23 cellular contexts compared by ENCODE assay signal in the genomic region with DNA sequence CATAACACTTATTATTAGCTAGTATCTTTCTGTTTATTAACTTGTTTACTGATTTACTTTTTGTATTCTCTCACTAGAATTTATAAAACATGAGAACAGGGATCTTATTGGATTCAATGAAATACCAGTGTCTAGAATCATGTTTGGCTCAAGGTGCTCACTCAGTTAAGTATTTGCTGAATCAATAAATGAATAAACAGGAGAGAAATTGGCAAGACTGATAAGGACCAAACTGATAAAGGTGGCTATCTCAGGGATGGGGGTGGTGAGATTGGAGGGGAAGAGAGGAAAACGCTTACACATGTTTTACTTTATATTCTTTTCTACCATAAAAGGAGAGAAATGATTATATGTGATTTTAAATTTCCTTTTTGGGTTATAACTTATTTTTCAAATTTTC.
"Had no signal": no experiment of that assay in that cellular context is flagged by ENCODE, and none has a peak within 500 bp of the region (broad histone marks: within the 10 kb centered on the region; RNA-seq: fewer than 3 reads in every experiment).

No MANE protein-coding gene starts in this region.

- H3K4me1 ChIP-seq: colonic mucosa, esophagus muscularis mucosa, esophagus squamous epithelium, foreskin keratinocyte, gastrocnemius medialis, gastroesophageal sphincter, heart left ventricle, heart right ventricle had no signal

- ATAC-seq: effector memory CD8-positive, alpha-beta T cell; foreskin keratinocyte; gastrocnemius medialis; gastroesophageal sphincter; heart left ventricle; heart right ventricle had no signal

- H3K27me3 ChIP-seq: colonic mucosa, esophagus squamous epithelium, foreskin keratinocyte, gastrocnemius medialis, gastroesophageal sphincter, heart left ventricle, heart right ventricle had no signal

- H3K9me3 ChIP-seq: colonic mucosa, esophagus muscularis mucosa, esophagus squamous epithelium, gastrocnemius medialis, gastroesophageal sphincter, heart left ventricle, heart right ventricle had no signal

- H3K4me3 Mint-ChIP-seq: dendritic cell treated with granulocyte-macrophage colony-stimulating factor and Interleukin-4, amounts not matched to agents 40 ng/mL and 50 ng/mL, for 4 days; effector memory CD8-positive, alpha-beta T cell; endodermal cell had no signal

- H3K9me3 Mint-ChIP-seq: dendritic cell treated with granulocyte-macrophage colony-stimulating factor and Interleukin-4, amounts not matched to agents 40 ng/mL and 50 ng/mL, for 4 days; effector memory CD8-positive, alpha-beta T cell; endodermal cell had no signal

- H3K27ac Mint-ChIP-seq: dendritic cell treated with granulocyte-macrophage colony-stimulating factor and Interleukin-4, amounts not matched to agents 40 ng/mL and 50 ng/mL, for 4 days; effector memory CD8-positive, alpha-beta T cell; endodermal cell had no signal

- H3K27ac ChIP-seq: colonic mucosa, coronary artery, dorsolateral prefrontal cortex, epithelial cell of prostate, esophagus muscularis mucosa, esophagus squamous epithelium, foreskin keratinocyte, gastrocnemius medialis, gastroesophageal sphincter, heart left ventricle, heart right ventricle had no signal

- H3K4me3 ChIP-seq: colonic mucosa, coronary artery, dorsolateral prefrontal cortex, esophagus muscularis mucosa, esophagus squamous epithelium, gastrocnemius medialis, gastroesophageal sphincter, heart left ventricle, heart right ventricle had no signal

- DNase-seq: colonic mucosa; cortex of kidney; dermis blood vessel endothelial cell; dorsolateral prefrontal cortex; effector CD4-positive, alpha-beta T cell; effector CD8-positive, alpha-beta T cell; effector memory CD4-positive, alpha-beta T cell; effector memory CD8-positive, alpha-beta T cell; endodermal cell; erythroblast; esophagus squamous epithelium; foreskin fibroblast; foreskin keratinocyte; foreskin melanocyte; gastrocnemius medialis; glutamatergic neuron; heart left ventricle; heart right ventricle had no signal

- H3K36me3 ChIP-seq: colonic mucosa, esophagus muscularis mucosa, esophagus squamous epithelium, gastrocnemius medialis, gastroesophageal sphincter, heart left ventricle, heart right ventricle had no signal
